Comparison of ENCODE assay signal across 1 cellular context in the genomic region with DNA sequence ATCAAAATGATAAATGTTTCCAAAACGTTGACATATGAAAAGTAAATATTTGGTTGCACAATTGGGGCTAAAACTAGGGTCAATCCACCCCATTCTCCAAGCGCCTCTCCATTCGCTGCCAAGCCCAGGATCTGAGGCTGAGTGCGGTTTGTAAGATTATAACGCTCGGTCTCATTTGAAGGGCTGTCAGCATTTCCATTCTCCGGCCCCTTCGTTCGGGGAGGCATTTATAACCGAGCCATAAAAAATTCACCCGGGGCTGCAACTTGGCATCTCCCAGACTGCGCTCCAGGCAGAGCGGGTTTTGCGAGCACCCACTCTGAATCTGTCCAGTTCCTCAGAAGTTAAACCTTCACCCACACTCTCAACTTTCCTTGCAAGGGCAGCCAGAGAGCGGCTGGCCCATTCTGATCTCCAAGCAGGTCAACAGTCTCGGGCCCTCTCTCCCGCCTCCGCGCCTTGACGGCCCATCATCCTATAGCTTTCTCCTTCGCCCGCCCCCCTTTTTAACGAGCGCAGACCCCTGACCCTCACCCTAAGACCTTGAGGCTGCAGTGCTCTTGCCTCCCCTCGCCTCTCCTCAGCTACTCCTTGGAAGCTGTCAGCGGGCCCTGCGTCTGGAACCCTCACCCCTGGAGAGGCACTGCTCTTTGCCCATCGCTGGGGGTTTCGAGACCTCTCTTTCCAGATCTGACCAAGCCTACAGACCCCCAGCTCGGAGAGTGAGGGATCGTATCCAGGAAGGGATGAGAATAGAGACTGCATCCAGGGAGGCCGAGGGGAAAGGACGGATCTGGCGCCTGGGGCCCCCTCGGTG.
TF ChIP-seq lines count a peak whose summit lies in the region.

No MANE protein-coding gene starts in this region.

TF ChIP-seq in HepG2, 621 proteins besides CTCF, POLR2A, EP300 and RAD21:
- no peak for TF ChIP-seq ZBTB26 (CRISPR knock-in tag; IDR thresholded peaks at IDR 0.05; ENCODE audit: borderline replicate concordance)
- TF ChIP-seq HOMEZ (CRISPR knock-in tag; IDR thresholded peaks at IDR 0.05; ENCODE audit: low read depth), result no peak
- TF ChIP-seq ZNF414 (CRISPR knock-in tag; IDR thresholded peaks at IDR 0.05), result no peak
- TF ChIP-seq, protein P1, sequence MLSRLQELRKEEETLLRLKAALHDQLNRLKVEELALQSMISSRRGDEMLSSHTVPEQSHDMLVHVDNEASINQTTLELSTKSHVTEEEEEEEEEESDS (CRISPR knock-in tag; IDR thresholded peaks at IDR 0.05; ENCODE audit: borderline replicate concordance), result no peak
- no peak for TF ChIP-seq ZFP36L2 (CRISPR knock-in tag; IDR thresholded peaks at IDR 0.05)
- TF ChIP-seq GATAD2A (CRISPR knock-in tag; IDR thresholded peaks at IDR 0.05), result no peak
